In genomic region chr3:47496892-47497291, GRCh38 we compare ENCODE assay signal across 20 cellular contexts.
"Had no signal": no experiment of that assay in that cellular context is flagged by ENCODE, and none has a peak within 500 bp of the region (broad histone marks: within the 10 kb centered on the region; RNA-seq: fewer than 3 reads in every experiment).

No MANE protein-coding gene starts in this region.

- H3K4me3 ChIP-seq: neural progenitor cell, psoas muscle, right atrium auricular region, stomach, suprapubic skin, tibial nerve had no signal

- DNase-seq: activated CD4-positive, alpha-beta memory T cell treated with anti-CD3 and anti-CD28 coated beads, Interleukin-2, amount 10 ng/mL, durations not matched to agents 7 days and 5 days; activated CD4-positive, alpha-beta T cell treated with anti-CD3 and anti-CD28 coated beads, Interleukin-2, amount 10 ng/mL, durations not matched to agents 24 days and 14 days; activated effector memory CD4-positive, alpha-beta T cell treated with anti-CD3 and anti-CD28 coated beads, Interleukin-2, amount 50 U/mL, for 16 hours; activated naive CD4-positive, alpha-beta T cell treated with anti-CD3 and anti-CD28 coated beads, Interleukin-2, amount 50 U/mL, for 16 hours; activated naive CD8-positive, alpha-beta T cell treated with anti-CD3 and anti-CD28 coated beads, Interleukin-2, amount 50 U/mL, for 24 hours; effector CD4-positive, alpha-beta T cell; foreskin melanocyte; hypothalamus; mesendoderm; naive B cell; psoas muscle; stimulated activated CD4-positive, alpha-beta T cell treated with anti-CD3 and anti-CD28 coated beads, Interleukin-12 subunit alpha, Interleukin-12 subunit beta, amount 100 ng/mL, for 4 hours; stomach had no signal

- H3K9me3 ChIP-seq: psoas muscle, right atrium auricular region, stomach, suprapubic skin, tibial nerve had no signal

- H3K4me2 ChIP-seq: neural progenitor cell had no signal

- H3K27me3 ChIP-seq: neural progenitor cell, right atrium auricular region, stomach, suprapubic skin, tibial nerve had no signal

- H3K9ac ChIP-seq: neural progenitor cell had no signal

- H3K27ac Mint-ChIP-seq: activated CD4-positive, alpha-beta memory T cell treated with anti-CD3 and anti-CD28 coated beads, Interleukin-2, amount 10 ng/mL, durations not matched to agents 7 days and 5 days; activated CD4-positive, alpha-beta T cell treated with anti-CD3 and anti-CD28 coated beads, Interleukin-2, amount 10 ng/mL, durations not matched to agents 24 days and 14 days; activated naive CD8-positive, alpha-beta T cell treated with anti-CD3 and anti-CD28 coated beads, Interleukin-2, amount 50 U/mL, for 24 hours; dendritic cell treated with granulocyte-macrophage colony-stimulating factor and Interleukin-4, amounts not matched to agents 40 ng/mL and 50 ng/mL, for 4 days; neural progenitor cell had no signal

- H3K27ac ChIP-seq: neural progenitor cell, psoas muscle, right atrium auricular region, stomach, suprapubic skin, tibial nerve had no signal

- FAIRE-seq: urothelium cell line had no signal

- H3K4me1 Mint-ChIP-seq: activated CD4-positive, alpha-beta memory T cell treated with anti-CD3 and anti-CD28 coated beads, Interleukin-2, amount 10 ng/mL, durations not matched to agents 7 days and 5 days; activated CD4-positive, alpha-beta T cell treated with anti-CD3 and anti-CD28 coated beads, Interleukin-2, amount 10 ng/mL, durations not matched to agents 24 days and 14 days; activated naive CD8-positive, alpha-beta T cell treated with anti-CD3 and anti-CD28 coated beads, Interleukin-2, amount 50 U/mL, for 24 hours had no signal

- H3K9me3 Mint-ChIP-seq: activated CD4-positive, alpha-beta memory T cell treated with anti-CD3 and anti-CD28 coated beads, Interleukin-2, amount 10 ng/mL, durations not matched to agents 7 days and 5 days; activated CD4-positive, alpha-beta T cell treated with anti-CD3 and anti-CD28 coated beads, Interleukin-2, amount 10 ng/mL, durations not matched to agents 24 days and 14 days; activated naive CD8-positive, alpha-beta T cell treated with anti-CD3 and anti-CD28 coated beads, Interleukin-2, amount 50 U/mL, for 24 hours; dendritic cell treated with granulocyte-macrophage colony-stimulating factor and Interleukin-4, amounts not matched to agents 40 ng/mL and 50 ng/mL, for 4 days; naive B cell; neural progenitor cell had no signal

- H3K4me3 Mint-ChIP-seq: activated CD4-positive, alpha-beta memory T cell treated with anti-CD3 and anti-CD28 coated beads, Interleukin-2, amount 10 ng/mL, durations not matched to agents 7 days and 5 days; activated CD4-positive, alpha-beta T cell treated with anti-CD3 and anti-CD28 coated beads, Interleukin-2, amount 10 ng/mL, durations not matched to agents 24 days and 14 days; activated naive CD8-positive, alpha-beta T cell treated with anti-CD3 and anti-CD28 coated beads, Interleukin-2, amount 50 U/mL, for 24 hours; dendritic cell treated with granulocyte-macrophage colony-stimulating factor and Interleukin-4, amounts not matched to agents 40 ng/mL and 50 ng/mL, for 4 days; naive B cell; neural progenitor cell had no signal

- H3K4me1 ChIP-seq: neural progenitor cell, psoas muscle, right atrium auricular region, stomach, suprapubic skin, tibial nerve had no signal

- ATAC-seq: activated CD4-positive, CD25-positive, alpha-beta regulatory T cell treated with anti-CD3 and anti-CD28 coated beads, Interleukin-2, amount 50 U/mL, for 24 hours; activated naive CD8-positive, alpha-beta T cell treated with anti-CD3 and anti-CD28 coated beads, Interleukin-2, amount 50 U/mL, for 24 hours; psoas muscle had no signal

- H3K27me3 Mint-ChIP-seq: activated CD4-positive, alpha-beta memory T cell treated with anti-CD3 and anti-CD28 coated beads, Interleukin-2, amount 10 ng/mL, durations not matched to agents 7 days and 5 days; activated CD4-positive, alpha-beta T cell treated with anti-CD3 and anti-CD28 coated beads, Interleukin-2, amount 10 ng/mL, durations not matched to agents 24 days and 14 days; activated naive CD8-positive, alpha-beta T cell treated with anti-CD3 and anti-CD28 coated beads, Interleukin-2, amount 50 U/mL, for 24 hours; dendritic cell treated with granulocyte-macrophage colony-stimulating factor and Interleukin-4, amounts not matched to agents 40 ng/mL and 50 ng/mL, for 4 days; naive B cell had no signal

- H2AFZ ChIP-seq: neural progenitor cell had no signal
